1 cellular context compared by ENCODE assay signal in genomic region chr22:38700789-38701628, GRCh38.
TF ChIP-seq lines count a peak whose summit lies in the region.

Gene JOSD1, minus strand, starts transcription at chr22:38700943. Its CDS starts 956 bp downstream, at chr22:38699987.

TF ChIP-seq in HepG2, 621 proteins besides CTCF, POLR2A, EP300 and RAD21 (continued from another document and continues in another):
- TF ChIP-seq ZBTB39 (CRISPR knock-in tag; IDR thresholded peaks at IDR 0.05) (no peak), ZNF740 (CRISPR knock-in tag; IDR thresholded peaks at IDR 0.05) (0 out of 2 replicates have a peak, but pooled peaks have one; percentile 14), ZNF660 (CRISPR knock-in tag; IDR thresholded peaks at IDR 0.05; ENCODE audit: borderline replicate concordance, low read depth) (no peak), USF2 (IDR thresholded peaks at IDR 0.05; ENCODE audit: low read depth, low read length) (no peak), USF2 (CRISPR knock-in tag; IDR thresholded peaks at IDR 0.05; ENCODE audit: borderline replicate concordance) (no peak), MAFK (conservative IDR thresholded peaks at IDR 0.05 in 1 of 2, IDR thresholded peaks at IDR 0.05 in 1 of 2; ENCODE audit: low read length in 2 of 2) (no peak), ZNF773 (CRISPR knock-in tag; IDR thresholded peaks at IDR 0.05; ENCODE audit: borderline replicate concordance) (peak; percentile 59; the same call in 1 of the 2 replicates), THYN1 (CRISPR knock-in tag; IDR thresholded peaks at IDR 0.05; ENCODE audit: borderline replicate concordance, low read depth) (no peak), MYC (CRISPR knock-in tag; IDR thresholded peaks at IDR 0.05; ENCODE audit: borderline replicate concordance) (peak; percentile 76; the same call in 1 of the 2 replicates), ELF4 (CRISPR knock-in tag; IDR thresholded peaks at IDR 0.05; ENCODE audit: borderline replicate concordance) (0 out of 2 replicates have a peak, but pooled peaks have one; percentile 38), SMAD9 (CRISPR knock-in tag; IDR thresholded peaks at IDR 0.05) (no peak), ELK4 (CRISPR knock-in tag; IDR thresholded peaks at IDR 0.05; ENCODE audit: borderline replicate concordance) (peak; percentile 25; the same call in 1 of the 2 replicates), ZNF672 (CRISPR knock-in tag; IDR thresholded peaks at IDR 0.05) (no peak), BATF2 (CRISPR knock-in tag; IDR thresholded peaks at IDR 0.05) (peak; percentile 84; the same call in 1 of the 2 replicates), SMAD3 (CRISPR knock-in tag; IDR thresholded peaks at IDR 0.05) (0 out of 2 replicates have a peak, but pooled peaks have one; percentile 46), ZNF414 (CRISPR knock-in tag; IDR thresholded peaks at IDR 0.05) (0 out of 2 replicates have a peak, but pooled peaks have one; percentile 23), ZNF121 (CRISPR knock-in tag; IDR thresholded peaks at IDR 0.05) (0 out of 2 replicates have a peak, but pooled peaks have one; percentile 12), GATA4 (IDR thresholded peaks at IDR 0.05; ENCODE audit: borderline replicate concordance, low read depth) (peak; percentile 37; the same call in 1 of the 2 replicates), ZEB1 (IDR thresholded peaks at IDR 0.05; ENCODE audit: insufficient replicate concordance, low read depth) (peak; percentile 86), GPBP1L1 (CRISPR knock-in tag; IDR thresholded peaks at IDR 0.05) (no peak), ZSCAN31 (CRISPR knock-in tag; IDR thresholded peaks at IDR 0.05; ENCODE audit: low read depth) (peak; percentile 84; the same call in 1 of the 2 replicates), MIER3 (CRISPR knock-in tag; IDR thresholded peaks at IDR 0.05; ENCODE audit: borderline replicate concordance) (no peak; the same call in 1 of the 2 replicates), DMAP1 (CRISPR knock-in tag; IDR thresholded peaks at IDR 0.05) (peak; percentile 61; the same call in 1 of the 2 replicates), MAX (IDR thresholded peaks at IDR 0.05) (peak; percentile 85), ZNF44 (CRISPR knock-in tag; IDR thresholded peaks at IDR 0.05) (no peak), ZNF224 (CRISPR knock-in tag; IDR thresholded peaks at IDR 0.05) (no peak), ZNF703 (CRISPR knock-in tag; IDR thresholded peaks at IDR 0.05; ENCODE audit: borderline replicate concordance) (no peak), ZNF572 (CRISPR knock-in tag; IDR thresholded peaks at IDR 0.05) (no peak), REST (IDR thresholded peaks at IDR 0.05; ENCODE audit: borderline replicate concordance in 1 of 2, low read depth in 1 of 2, low read length in 2 of 2) (no peak), ZSCAN29 (CRISPR knock-in tag; conservative IDR thresholded peaks at IDR 0.05) (no peak), HNRNPL (IDR thresholded peaks at IDR 0.05; ENCODE audit: low read depth, low read length) (no peak), ZHX1 (CRISPR knock-in tag; IDR thresholded peaks at IDR 0.05; ENCODE audit: low read depth) (peak; percentile 100), TFE3 (CRISPR knock-in tag; IDR thresholded peaks at IDR 0.05) (0 out of 2 replicates have a peak, but pooled peaks have one; percentile 8), REPIN1 (CRISPR knock-in tag; IDR thresholded peaks at IDR 0.05; ENCODE audit: borderline replicate concordance, low read depth) (no peak; the same call in 1 of the 2 replicates), ZBTB10 (CRISPR knock-in tag; IDR thresholded peaks at IDR 0.05; ENCODE audit: borderline replicate concordance) (peak; percentile 93), ZC3H4 (CRISPR knock-in tag; IDR thresholded peaks at IDR 0.05; ENCODE audit: borderline replicate concordance) (no peak), ATF7-NPFF (CRISPR knock-in tag; IDR thresholded peaks at IDR 0.05; ENCODE audit: low read depth) (peak; percentile 78; the same call in 1 of the 2 replicates)
